In genomic region chr12:110227138-110227537, GRCh38 we compare ENCODE assay signal across 18 cellular contexts. TPM values are rescaled to one million over a fixed set of nuclear protein-coding genes. Genes with fewer than 3 reads are reported as not detected.
A peak's percentile ranks its signal among the peaks of the same experiment; 100 is the strongest.
DNase-seq lines count a peak whose midpoint lies in the region; FAIRE-seq and TF ChIP-seq lines count a peak whose summit lies in the region.
"Had no signal": no experiment of that assay in that cellular context is flagged by ENCODE, and none has a peak within 500 bp of the region (broad histone marks: within the 10 kb centered on the region; RNA-seq: fewer than 3 reads in every experiment).

No MANE protein-coding gene starts in this region.

- intact Hi-C loops in dendritic cell treated with granulocyte-macrophage colony-stimulating factor and Interleukin-4, amounts not matched to agents 40 ng/mL and 50 ng/mL, for 4 days (cut with micrococcal nuclease): no loop called here
- intact Hi-C loops in colonic mucosa (cut with DNase I): no loop called here

- H3K36me3 ChIP-seq in colonic mucosa: no peaks in the 10 kb centered on the region

- H3K9me3 Mint-ChIP-seq in dendritic cell treated with granulocyte-macrophage colony-stimulating factor and Interleukin-4, amounts not matched to agents 40 ng/mL and 50 ng/mL, for 4 days: no peaks in the 10 kb centered on the region
- H3K9me3 Mint-ChIP-seq: CD4-positive, alpha-beta T cell; GM23338; HFFc6; IgD-negative memory B cell had no signal

- TF ChIP-seq CTCF in D721Med (IDR thresholded peaks at IDR 0.05; ENCODE audit: insufficient read depth, missing control alignments) (no peak), colonic mucosa (IDR thresholded peaks at IDR 0.05) (no peak)

- DNase-seq in D721Med (ENCODE audit: insufficient read length, low spot score) (no peak), NCI-H82 treated with DMSO at 0.1 percent for 48 hours (lab: John Stamatoyannopoulos, UW; ENCODE audit: unreplicated experiment) (peak; percentile 22), hippocampal formation (lab: John Stamatoyannopoulos, UW) (no peak), colonic mucosa (no peak)
- DNase-seq in stimulated activated CD4-positive, alpha-beta T cell treated with anti-CD3 and anti-CD28 coated beads, Interleukin-1b, Interleukin-23, amount 100 ng/mL, for 48 hours: no peak
- DNase-seq: AML-193; Caco-2; CD4-positive, alpha-beta T cell; DMS153; DMS79; GDM1; HFFc6 had no signal

- H3K27me3 ChIP-seq in colonic mucosa: no peaks in the 10 kb centered on the region

- H3K27ac ChIP-seq in colonic mucosa: no peak overlapping the region
- H3K27ac ChIP-seq: C4-2B had no signal

- H3K27ac Mint-ChIP-seq in dendritic cell treated with granulocyte-macrophage colony-stimulating factor and Interleukin-4, amounts not matched to agents 40 ng/mL and 50 ng/mL, for 4 days: peak overlapping the region; percentile 20
- H3K27ac Mint-ChIP-seq: CD4-positive, alpha-beta T cell; GM23338; HFFc6 had no signal

- no peak overlapping the region for H3K4me3 Mint-ChIP-seq in dendritic cell treated with granulocyte-macrophage colony-stimulating factor and Interleukin-4, amounts not matched to agents 40 ng/mL and 50 ng/mL, for 4 days
- H3K4me3 Mint-ChIP-seq: CD4-positive, alpha-beta T cell; GM23338; HFFc6; IgD-negative memory B cell had no signal

- no peaks in the 10 kb centered on the region for H3K36me3 Mint-ChIP-seq in dendritic cell treated with granulocyte-macrophage colony-stimulating factor and Interleukin-4, amounts not matched to agents 40 ng/mL and 50 ng/mL, for 4 days (ENCODE audit: low read depth)
- H3K36me3 Mint-ChIP-seq: IgD-negative memory B cell had no signal

- FAIRE-seq in D721Med (lab: Jason Lieb, UNC): peak; percentile 84
- FAIRE-seq: A204.1, HepG2 had no signal

- peaks cover 28% of the 10 kb centered on the region for H3K4me1 Mint-ChIP-seq in dendritic cell treated with granulocyte-macrophage colony-stimulating factor and Interleukin-4, amounts not matched to agents 40 ng/mL and 50 ng/mL, for 4 days (ENCODE audit: low read depth)

- no peaks in the 10 kb centered on the region for H3K27me3 Mint-ChIP-seq in dendritic cell treated with granulocyte-macrophage colony-stimulating factor and Interleukin-4, amounts not matched to agents 40 ng/mL and 50 ng/mL, for 4 days
- H3K27me3 Mint-ChIP-seq: CD4-positive, alpha-beta T cell; IgD-negative memory B cell had no signal

- no peak overlapping the region for H3K4me3 ChIP-seq in colonic mucosa
- H3K4me3 ChIP-seq: GM23338 had no signal

- no peaks in the 10 kb centered on the region for H3K9me3 ChIP-seq in colonic mucosa
- H3K9me3 ChIP-seq: Caco-2 had no signal

- H3K9ac ChIP-seq in colonic mucosa (ENCODE audit: low read depth in 2 of 2, low read length in 2 of 2): no peak overlapping the region

- H3K4me1 ChIP-seq in colonic mucosa: no peaks in the 10 kb centered on the region

RNA-seq across cellular contexts. Expression of gene ATP2A2, which starts 53.9 kb away (rescaled TPM):
- 100 to 1,000 TPM; 248 to 311 TPM for total RNA-seq in colonic mucosa
